ENCODE assay signal across 8 cellular contexts in genomic region chr18:3511980-3512379, GRCh38.
DNase-seq lines count a peak whose midpoint lies in the region; ATAC-seq lines count a peak whose summit lies in the region.

No MANE protein-coding gene starts in this region.

- no peak overlapping the region for H3K27ac Mint-ChIP-seq in activated T-helper 2 cell treated with anti-CD3 and anti-CD28 coated beads, Interferon-gamma antibody, Interleukin-2, Interleukin-4, amounts not matched to agents 10 μg/mL and 5 μg/mL and 100 μg/mL, durations not matched to agents 14 hours and 24 hours and 36 hours

- DNase-seq in activated gamma-delta T cell treated with Interleukin-2 at 50 U/mL for 16 hours (peak; percentile 20), activated gamma-delta T cell (lab: John Stamatoyannopoulos, UW) (no peak), NOMO-1 (lab: John Stamatoyannopoulos, UW; ENCODE audit: unreplicated experiment in 2 of 2) (peak; percentile 57 to 86), dedifferentiated amniotic fluid mesenchymal stem cell (ENCODE audit: extremely low spot score) (peak; percentile 68), Ammon's horn (ENCODE audit: low spot score) (no peak)
- DNase-seq in stimulated activated naive CD8-positive, alpha-beta T cell treated with anti-CD3 and anti-CD28 coated beads, Interleukin-15, Interleukin-2, amounts not matched to agents 100 U/mL and 50 U/mL, for 24 hours, result no peak
- DNase-seq in activated T-helper 2 cell treated with anti-CD3 and anti-CD28 coated beads, Interferon-gamma antibody, Interleukin-2, Interleukin-4, amounts not matched to agents 10 μg/mL and 5 μg/mL and 100 μg/mL, durations not matched to agents 14 hours and 24 hours and 36 hours (ENCODE audit: low spot score), result no peak
- DNase-seq in effector memory CD4-positive, alpha-beta T cell, result no peak

- no peaks in the 10 kb centered on the region for H3K36me3 ChIP-seq in effector memory CD4-positive, alpha-beta T cell (ENCODE audit: control insufficient read depth, insufficient read depth, low read length)

- no peaks in the 10 kb centered on the region for H3K9me3 Mint-ChIP-seq in activated T-helper 2 cell treated with anti-CD3 and anti-CD28 coated beads, Interferon-gamma antibody, Interleukin-2, Interleukin-4, amounts not matched to agents 10 μg/mL and 5 μg/mL and 100 μg/mL, durations not matched to agents 14 hours and 24 hours and 36 hours

- ATAC-seq in stimulated activated naive CD8-positive, alpha-beta T cell treated with anti-CD3 and anti-CD28 coated beads, Interleukin-15, Interleukin-2, amounts not matched to agents 100 U/mL and 50 U/mL, for 24 hours, result peak; percentile 78

- H3K4me3 Mint-ChIP-seq in activated T-helper 2 cell treated with anti-CD3 and anti-CD28 coated beads, Interferon-gamma antibody, Interleukin-2, Interleukin-4, amounts not matched to agents 10 μg/mL and 5 μg/mL and 100 μg/mL, durations not matched to agents 14 hours and 24 hours and 36 hours (ENCODE audit: low read depth), result no peak overlapping the region

- H3K36me3 Mint-ChIP-seq in activated T-helper 2 cell treated with anti-CD3 and anti-CD28 coated beads, Interferon-gamma antibody, Interleukin-2, Interleukin-4, amounts not matched to agents 10 μg/mL and 5 μg/mL and 100 μg/mL, durations not matched to agents 14 hours and 24 hours and 36 hours (ENCODE audit: low read depth), result no peaks in the 10 kb centered on the region

- H3K27me3 Mint-ChIP-seq in activated T-helper 2 cell treated with anti-CD3 and anti-CD28 coated beads, Interferon-gamma antibody, Interleukin-2, Interleukin-4, amounts not matched to agents 10 μg/mL and 5 μg/mL and 100 μg/mL, durations not matched to agents 14 hours and 24 hours and 36 hours (ENCODE audit: low read depth), result no peaks in the 10 kb centered on the region

- H3K27me3 ChIP-seq in effector memory CD4-positive, alpha-beta T cell (replicated peaks; ENCODE audit: control insufficient read depth, insufficient read depth, low read length, poor library complexity, severe bottlenecking), result no peaks in the 10 kb centered on the region

- intact Hi-C loops in activated T-helper 2 cell treated with anti-CD3 and anti-CD28 coated beads, Interferon-gamma antibody, Interleukin-2, Interleukin-4, amounts not matched to agents 10 μg/mL and 5 μg/mL and 100 μg/mL, durations not matched to agents 14 hours and 24 hours and 36 hours (cut with micrococcal nuclease), result no loop called here

- H3K27ac ChIP-seq in effector memory CD4-positive, alpha-beta T cell (ENCODE audit: insufficient read depth, low read length, poor library complexity, severe bottlenecking), result no peak overlapping the region

- no peaks in the 10 kb centered on the region for H3K4me1 ChIP-seq in effector memory CD4-positive, alpha-beta T cell (ENCODE audit: control insufficient read depth, insufficient read depth, low read length, poor library complexity, severe bottlenecking)

- no peak overlapping the region for H3K4me3 ChIP-seq in effector memory CD4-positive, alpha-beta T cell (ENCODE audit: insufficient read depth, low read depth, low read length, poor library complexity, severe bottlenecking)

- no peaks in the 10 kb centered on the region for H3K9me3 ChIP-seq in effector memory CD4-positive, alpha-beta T cell (ENCODE audit: control insufficient read depth, low read length)

- peaks cover 2% of the 10 kb centered on the region for H3K4me1 Mint-ChIP-seq in activated T-helper 2 cell treated with anti-CD3 and anti-CD28 coated beads, Interferon-gamma antibody, Interleukin-2, Interleukin-4, amounts not matched to agents 10 μg/mL and 5 μg/mL and 100 μg/mL, durations not matched to agents 14 hours and 24 hours and 36 hours (ENCODE audit: low read depth)

Comparison
In these comparisons a context has a peak if more than half of its experiments do, and no peak if none do; other contexts are left out.
1. DNase-seq: peak in activated gamma-delta T cell treated with Interleukin-2 at 50 U/mL for 16 hours (single experiment), NOMO-1 (2 of 2) and dedifferentiated amniotic fluid mesenchymal stem cell (single experiment); none in activated gamma-delta T cell (single experiment), stimulated activated naive CD8-positive, alpha-beta T cell treated with anti-CD3 and anti-CD28 coated beads, Interleukin-15, Interleukin-2, amounts not matched to agents 100 U/mL and 50 U/mL, for 24 hours (single experiment), Ammon's horn (single experiment), activated T-helper 2 cell treated with anti-CD3 and anti-CD28 coated beads, Interferon-gamma antibody, Interleukin-2, Interleukin-4, amounts not matched to agents 10 μg/mL and 5 μg/mL and 100 μg/mL, durations not matched to agents 14 hours and 24 hours and 36 hours (single experiment) and effector memory CD4-positive, alpha-beta T cell (0 of 3).